ENCODE assay signal across 16 cellular contexts in the genomic region with DNA sequence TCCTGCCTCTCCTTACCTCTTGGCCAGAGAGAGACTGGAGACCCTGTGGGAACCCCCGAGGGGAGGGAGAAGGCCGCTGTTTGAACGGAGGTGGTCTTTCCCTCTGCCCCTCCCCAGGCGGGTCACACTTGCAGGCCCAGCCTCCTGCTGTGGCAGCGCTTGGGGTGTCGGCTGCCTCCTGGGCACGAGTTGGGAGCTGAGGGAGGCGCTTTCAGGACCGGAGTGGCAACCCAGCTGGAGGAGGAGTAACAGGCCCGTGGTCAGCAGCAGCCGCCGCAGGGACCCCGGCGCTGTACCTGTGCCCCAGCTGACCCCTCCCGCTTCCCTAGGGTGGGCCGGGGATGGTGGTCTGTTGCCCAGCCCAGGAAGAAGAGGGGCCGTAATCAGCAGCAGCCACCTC.
DNase-seq lines count a peak whose midpoint lies in the region; ATAC-seq and TF ChIP-seq lines count a peak whose summit lies in the region.
"Had no signal": no experiment of that assay in that cellular context is flagged by ENCODE, and none has a peak within 500 bp of the region (broad histone marks: within the 10 kb centered on the region; RNA-seq: fewer than 3 reads in every experiment).

No MANE protein-coding gene starts in this region.

- H2BK15ac ChIP-seq in mesendoderm (replicated peaks; ENCODE audit: low read depth), result no peak overlapping the region

- DNase-seq in cardiac muscle cell (ENCODE audit: low read depth in 1 of 2, low spot score in 1 of 2) (no peak), right atrium auricular region (ENCODE audit: low spot score) (no peak), mesendoderm (no peak), vagina (ENCODE audit: extremely low spot score in 2 of 2) (no peak), HUDEP-2 (lab: John Stamatoyannopoulos, UW; ENCODE audit: unreplicated experiment in 76 of 76) (no peak), colonic mucosa (no peak)
- DNase-seq: dorsolateral prefrontal cortex, GM23248, head of caudate nucleus, NCI-H2029 treated with DMSO at 0.1 percent for 48 hours, retina, SHP77 treated with DMSO at 0.1 percent for 48 hours, T-helper 17 cell had no signal

- no peak overlapping the region for H2AK5ac ChIP-seq in mesendoderm (ENCODE audit: low read length)

- H3K9ac ChIP-seq in mesendoderm (ENCODE audit: low read length), result peak overlapping the region; percentile 15
- H3K9ac ChIP-seq in colonic mucosa (ENCODE audit: low read depth in 2 of 2, low read length in 2 of 2), result peak overlapping the region in 1 of 2 donors; percentile 2
- H3K9ac ChIP-seq: GM23248 had no signal

- H4K5ac ChIP-seq in mesendoderm (ENCODE audit: low read length), result no peak overlapping the region

- H3K79me2 ChIP-seq in mesendoderm (ENCODE audit: control insufficient read depth, insufficient read depth, low read length), result peaks cover 14% of the 10 kb centered on the region

- H3K4ac ChIP-seq in mesendoderm (ENCODE audit: low read depth, low read length), result no peak overlapping the region

- no peak for TF ChIP-seq POLR2A in vagina (IDR thresholded peaks at IDR 0.05)

- H3K18ac ChIP-seq in mesendoderm (ENCODE audit: low read length), result no peak overlapping the region

- intact Hi-C loops in vagina (cut with DNase I), result no loop called here
- intact Hi-C loops in colonic mucosa (cut with DNase I), result no loop called here

- no CpG with 5 or more reads among the region's 17 CpGs for WGBS in mesendoderm (ENCODE audit: extremely low coverage, insufficient coverage, low lambda C conversion rate)

- H3K27me3 ChIP-seq in cardiac muscle cell, result no peaks in the 10 kb centered on the region
- no peaks in the 10 kb centered on the region for H3K27me3 ChIP-seq in right atrium auricular region
- no peaks in the 10 kb centered on the region for H3K27me3 ChIP-seq in mesendoderm (ENCODE audit: insufficient read depth, low read length, poor library complexity)
- H3K27me3 ChIP-seq in vagina, result no peaks in the 10 kb centered on the region
- no peaks in the 10 kb centered on the region for H3K27me3 ChIP-seq in colonic mucosa
- H3K27me3 ChIP-seq: dorsolateral prefrontal cortex had no signal

- H3K56ac ChIP-seq in mesendoderm (ENCODE audit: low read length), result peak overlapping the region; percentile 10

- H3K4me1 ChIP-seq in cardiac muscle cell (ENCODE audit: low read depth), result peaks cover 32% of the 10 kb centered on the region
- peaks cover 0 to 53% of the 10 kb centered on the region in 2 donors for H3K4me1 ChIP-seq in right atrium auricular region
- H3K4me1 ChIP-seq in mesendoderm (ENCODE audit: control insufficient read depth, low read depth, low read length), result peaks cover 19% of the 10 kb centered on the region
- H3K4me1 ChIP-seq in vagina, result peaks cover 69% of the 10 kb centered on the region
- H3K4me1 ChIP-seq in colonic mucosa, result peaks cover 10% of the 10 kb centered on the region

- no peak overlapping the region for H4K8ac ChIP-seq in mesendoderm (ENCODE audit: low read depth, low read length)

- no peak overlapping the region for H2BK5ac ChIP-seq in mesendoderm (ENCODE audit: low read length)

- TF ChIP-seq CTCF in cardiac muscle cell (IDR thresholded peaks at IDR 0.05; ENCODE audit: low read depth, low read length) (no peak), right atrium auricular region (IDR thresholded peaks at IDR 0.05) (no peak), VCaP (conservative IDR thresholded peaks at IDR 0.05) (no peak), vagina (IDR thresholded peaks at IDR 0.05) (no peak), colonic mucosa (IDR thresholded peaks at IDR 0.05) (no peak)

- no peaks in the 10 kb centered on the region for H3K9me3 ChIP-seq in cardiac muscle cell (ENCODE audit: low read depth)
- H3K9me3 ChIP-seq in right atrium auricular region, result no peaks in the 10 kb centered on the region
- no peaks in the 10 kb centered on the region for H3K9me3 ChIP-seq in vagina
- H3K9me3 ChIP-seq in colonic mucosa, result no peaks in the 10 kb centered on the region

- H3K23ac ChIP-seq in mesendoderm (ENCODE audit: low read length), result peak overlapping the region; percentile 92

- no peak for ATAC-seq in HG02884 (IDR thresholded peaks at IDR 0.05; ENCODE audit: unreplicated experiment)
- ATAC-seq: activated T-helper 17 cell treated with anti-CD3 and anti-CD28 coated beads, Interleukin-2, amount 50 U/mL, for 72 hours; T-helper 17 cell had no signal

- H3K79me1 ChIP-seq in mesendoderm (ENCODE audit: low read length), result peaks cover 20% of the 10 kb centered on the region

- H3K36me3 ChIP-seq in cardiac muscle cell (no peaks in the 10 kb centered on the region), right atrium auricular region (no peaks in the 10 kb centered on the region), mesendoderm (ENCODE audit: control insufficient read depth, insufficient read depth, low read length) (no peaks in the 10 kb centered on the region), vagina (no peaks in the 10 kb centered on the region), colonic mucosa (no peaks in the 10 kb centered on the region)

- no peak overlapping the region for H3K4me2 ChIP-seq in mesendoderm (ENCODE audit: low read length)

- H2BK120ac ChIP-seq in mesendoderm (ENCODE audit: low read depth, low read length), result no peak overlapping the region

- H3K4me3 ChIP-seq in cardiac muscle cell (no peak overlapping the region), right atrium auricular region (no peak overlapping the region), mesendoderm (ENCODE audit: low read length) (no peak overlapping the region), vagina (no peak overlapping the region), colonic mucosa (no peak overlapping the region)
- H3K4me3 ChIP-seq: dorsolateral prefrontal cortex, GM23248 had no signal

- H3K27ac ChIP-seq in cardiac muscle cell, result peak overlapping the region; percentile 77
- H3K27ac ChIP-seq in right atrium auricular region, result no peak overlapping the region
- peak overlapping the region; percentile 24; the same call in 1 of the 2 replicates for H3K27ac ChIP-seq in VCaP
- peak overlapping the region; percentile 41 for H3K27ac ChIP-seq in mesendoderm (ENCODE audit: low read depth, low read length)
- H3K27ac ChIP-seq in vagina, result peak overlapping the region; percentile 98
- no peak overlapping the region for H3K27ac ChIP-seq in colonic mucosa
- H3K27ac ChIP-seq: GM23248 had no signal

Comparison
In these comparisons a context has a peak if more than half of its experiments do, and no peak if none do; other contexts are left out.
1. H3K27ac ChIP-seq: peak in cardiac muscle cell (single experiment), VCaP (single experiment), mesendoderm (single experiment) and vagina (single experiment); none in right atrium auricular region (0 of 2) and colonic mucosa (single experiment).